9 cellular contexts compared by ENCODE assay signal in genomic region chr16:31214705-31215286, GRCh38. TPM values are rescaled to one million over a fixed set of nuclear protein-coding genes. Genes with fewer than 3 reads are reported as not detected.
DNase-seq lines count a peak whose midpoint lies in the region; ATAC-seq and TF ChIP-seq lines count a peak whose summit lies in the region.
"Had no signal": no experiment of that assay in that cellular context is flagged by ENCODE, and none has a peak within 500 bp of the region (broad histone marks: within the 10 kb centered on the region; RNA-seq: fewer than 3 reads in every experiment).

No MANE protein-coding gene starts in this region.

- H3K9me3 ChIP-seq in mucosa of descending colon, result no peaks in the 10 kb centered on the region
- no peaks in the 10 kb centered on the region for H3K9me3 ChIP-seq in vagina

- peaks cover 19% of the 10 kb centered on the region for H3K4me1 Mint-ChIP-seq in activated naive CD4-positive, alpha-beta T cell treated with anti-CD3 and anti-CD28 coated beads, Interleukin-2, amount 50 U/mL, for 24 hours

- H3K4me3 ChIP-seq in coronary artery (peak overlapping the region; percentile 70), mucosa of descending colon (no peak overlapping the region), vagina (peak overlapping the region; percentile 43 to 60)

- H3K36me3 ChIP-seq in mucosa of descending colon (ENCODE audit: low read depth), result no peaks in the 10 kb centered on the region
- H3K36me3 ChIP-seq in vagina, result no peaks in the 10 kb centered on the region

- H3K27ac ChIP-seq in coronary artery (no peak overlapping the region), vagina (no peak overlapping the region)

- no peaks in the 10 kb centered on the region for H3K27me3 ChIP-seq in vagina

- H3K4me1 ChIP-seq in mucosa of descending colon (ENCODE audit: low read depth), result peaks cover 26% of the 10 kb centered on the region
- peaks cover 32% of the 10 kb centered on the region for H3K4me1 ChIP-seq in vagina

- peak; percentile 42 for ATAC-seq in mucosa of descending colon
- no peak for ATAC-seq in GM18511 (IDR thresholded peaks at IDR 0.05; ENCODE audit: unreplicated experiment)

- H3K4me3 Mint-ChIP-seq in activated naive CD4-positive, alpha-beta T cell treated with anti-CD3 and anti-CD28 coated beads, Interleukin-2, amount 50 U/mL, for 24 hours, result peak overlapping the region; percentile 57

- TF ChIP-seq CTCF in coronary artery (IDR thresholded peaks at IDR 0.05) (no peak), mucosa of descending colon (IDR thresholded peaks at IDR 0.05) (no peak), vagina (IDR thresholded peaks at IDR 0.05) (no peak)

- H3K9me3 Mint-ChIP-seq in activated naive CD4-positive, alpha-beta T cell treated with anti-CD3 and anti-CD28 coated beads, Interleukin-2, amount 50 U/mL, for 24 hours, result no peaks in the 10 kb centered on the region

- intact Hi-C loops in mucosa of descending colon (cut with DNase I, micrococcal nuclease) (no loop called here), vagina (cut with DNase I) (no loop called here)

- H3K36me3 Mint-ChIP-seq in activated naive CD4-positive, alpha-beta T cell treated with anti-CD3 and anti-CD28 coated beads, Interleukin-2, amount 50 U/mL, for 24 hours, result no peaks in the 10 kb centered on the region

- DNase-seq in activated naive CD4-positive, alpha-beta T cell treated with Interleukin-2 at 50 U/mL for 16 hours, result no peak
- DNase-seq in coronary artery (ENCODE audit: low spot score) (no peak), mucosa of descending colon (no peak), vagina (ENCODE audit: extremely low spot score in 2 of 2) (no peak), cortex of kidney (lab: John Stamatoyannopoulos, UW) (no peak), NCI-H2196 (lab: John Stamatoyannopoulos, UW; ENCODE audit: unreplicated experiment) (no peak)
- DNase-seq: MV-4-11 had no signal

- no peak for TF ChIP-seq POLR2A in vagina (IDR thresholded peaks at IDR 0.05)

- peaks cover 26% of the 10 kb centered on the region for H3K27me3 Mint-ChIP-seq in activated naive CD4-positive, alpha-beta T cell treated with anti-CD3 and anti-CD28 coated beads, Interleukin-2, amount 50 U/mL, for 24 hours

- H3K27ac Mint-ChIP-seq in activated naive CD4-positive, alpha-beta T cell treated with anti-CD3 and anti-CD28 coated beads, Interleukin-2, amount 50 U/mL, for 24 hours, result no peak overlapping the region

RNA-seq across cellular contexts. Expression of gene TRIM72, which starts 0.9 kb away (rescaled TPM):
- total RNA-seq in mucosa of descending colon (under 1 TPM in 1 of 3 donors, not detected in 2; 0.02 TPM), vagina (not detected)

RNA-seq across cellular contexts. Expression of gene PYDC1, which starts 2.1 kb away (rescaled TPM):
- not detected for total RNA-seq in mucosa of descending colon
- not detected for total RNA-seq in vagina

RNA-seq across cellular contexts. Expression of gene PYCARD, which starts 12.2 kb away (rescaled TPM):
- 10 to 100 TPM; 39.2 to 63.4 (median 63.1) TPM for total RNA-seq in mucosa of descending colon
- total RNA-seq in vagina, result 85.0 TPM

RNA-seq across cellular contexts. Expression of gene FUS, which starts 34.9 kb away (rescaled TPM):
- 100 to 1,000 TPM; 167 to 264 (median 189) TPM for total RNA-seq in mucosa of descending colon
- 74.2 TPM for total RNA-seq in vagina

RNA-seq across cellular contexts. Expression of gene ITGAM, which starts 45.0 kb away (rescaled TPM):
- total RNA-seq in mucosa of descending colon (10 to 100 TPM in 1 of 3 donors, 1 to 10 TPM in 2; 4.5 to 13.0 (median 5.7) TPM), vagina (14.0 TPM)
